32 cellular contexts compared by ENCODE assay signal in the genomic region with DNA sequence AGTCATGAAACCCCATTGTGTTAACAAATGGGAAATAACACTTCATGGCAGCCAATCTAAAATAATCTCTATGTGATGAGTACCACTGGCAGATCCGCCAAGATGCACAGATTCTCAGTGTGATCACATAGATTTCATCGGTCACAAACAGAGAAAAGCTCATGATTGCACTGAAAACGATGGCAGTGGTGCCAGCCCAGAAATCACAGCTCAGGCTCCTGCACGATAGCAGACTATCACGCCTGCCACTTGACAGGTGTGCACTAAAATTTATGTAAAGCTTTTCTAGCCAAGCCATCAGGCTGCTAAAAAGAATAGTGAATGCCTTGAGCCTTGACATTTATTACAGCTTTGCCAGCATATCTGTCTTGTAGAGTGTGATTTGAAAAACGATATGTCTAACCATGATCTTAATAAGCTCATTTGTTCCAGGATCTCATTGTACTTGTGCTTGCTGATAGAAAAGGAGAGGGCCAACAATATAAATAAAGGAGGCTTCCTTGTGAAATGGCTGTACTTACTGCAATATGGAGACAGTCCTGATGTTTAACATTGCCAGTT.
DNase-seq lines count a peak whose midpoint lies in the region; ATAC-seq and TF ChIP-seq lines count a peak whose summit lies in the region.
"Had no signal": no experiment of that assay in that cellular context is flagged by ENCODE, and none has a peak within 500 bp of the region (broad histone marks: within the 10 kb centered on the region; RNA-seq: fewer than 3 reads in every experiment).

No MANE protein-coding gene starts in this region.

- H3K36me3 Mint-ChIP-seq in brain, result no peaks in the 10 kb centered on the region
- H3K36me3 Mint-ChIP-seq: activated CD4-positive, alpha-beta memory T cell treated with anti-CD3 and anti-CD28 coated beads for 36 hours; CD14-positive monocyte had no signal

- H3K27me3 Mint-ChIP-seq in brain, result peaks cover 7% of the 10 kb centered on the region
- H3K27me3 Mint-ChIP-seq: T-helper 17 cell had no signal

- no peak for TF ChIP-seq CTCF in brain (conservative IDR thresholded peaks at IDR 0.05)

- H3K4me1 Mint-ChIP-seq in brain, result peaks cover 19% of the 10 kb centered on the region
- H3K4me1 Mint-ChIP-seq: CD14-positive monocyte; central memory CD8-positive, alpha-beta T cell; GM23338; T-helper 17 cell had no signal

- DNase-seq in DMS 273 (lab: John Stamatoyannopoulos, UW; ENCODE audit: unreplicated experiment) (peak; percentile 15), DMS 273 treated with DMSO at 0.1 percent for 48 hours (lab: John Stamatoyannopoulos, UW) (no peak), G401 (ENCODE audit: low spot score) (peak; percentile 57), NCI-H524 treated with DMSO at 0.1 percent for 48 hours (lab: John Stamatoyannopoulos, UW) (peak; percentile 9), H4 (ENCODE audit: low spot score) (no peak)
- no peak for DNase-seq in activated CD4-positive, alpha-beta T cell treated with anti-CD3 and anti-CD28 coated beads, Interleukin-2, amount 50 U/mL, for 48 hours
- DNase-seq: activated CD4-positive, alpha-beta memory T cell treated with anti-CD3 and anti-CD28 coated beads for 36 hours; activated CD4-positive, CD25-positive, alpha-beta regulatory T cell treated with anti-CD3 and anti-CD28 coated beads, Interleukin-2, amount 50 U/mL, for 72 hours; activated CD8-positive, alpha-beta memory T cell treated with anti-CD3 and anti-CD28 coated beads, Interleukin-2, amount 50 U/mL, for 4 hours; activated naive CD4-positive, alpha-beta T cell treated with Interleukin-2 at 50 U/mL for 16 hours; Caco-2; dermis blood vessel endothelial cell; endodermal cell; foreskin fibroblast; head of caudate nucleus; HFFc6; islet precursor cell; left ventricle myocardium superior; NCI-H226; right lobe of liver; spleen; stimulated activated CD4-positive, alpha-beta T cell treated with anti-CD3 and anti-CD28 coated beads, Interleukin-2, amount 100 ng/mL, for 24 hours; T-helper 17 cell had no signal

- peak overlapping the region in 3 of 5 experiments; percentile 32 to 82 (median 35) for H3K27ac Mint-ChIP-seq in brain
- H3K27ac Mint-ChIP-seq: activated CD4-positive, alpha-beta memory T cell treated with anti-CD3 and anti-CD28 coated beads for 36 hours; CD14-positive monocyte; endodermal cell; GM23338; HFFc6; stimulated activated naive CD8-positive, alpha-beta T cell treated with anti-CD3 and anti-CD28 coated beads, Interleukin-15, Interleukin-2, amounts not matched to agents 100 ng/mL and 50 ng/mL, for 24 hours; T-helper 17 cell had no signal

- H3K9me3 Mint-ChIP-seq in brain, result peaks cover 4 to 13% (median 7%) of the 10 kb centered on the region in 5 experiments
- H3K9me3 Mint-ChIP-seq: central memory CD8-positive, alpha-beta T cell; HFFc6 had no signal

- in situ Hi-C loops in G401 (cut with HindIII; ENCODE audit: low sequenced_read_pairs), result no loop called here

- peak overlapping the region in 2 of 5 experiments; percentile 13 to 46 for H3K4me3 Mint-ChIP-seq in brain
- H3K4me3 Mint-ChIP-seq: activated CD4-positive, alpha-beta memory T cell treated with anti-CD3 and anti-CD28 coated beads for 36 hours; CD14-positive monocyte; central memory CD8-positive, alpha-beta T cell; endodermal cell; GM23338; HFFc6; stimulated activated naive CD8-positive, alpha-beta T cell treated with anti-CD3 and anti-CD28 coated beads, Interleukin-15, Interleukin-2, amounts not matched to agents 100 ng/mL and 50 ng/mL, for 24 hours; T-helper 17 cell had no signal

- ATAC-seq in HG03175 (IDR thresholded peaks at IDR 0.05; ENCODE audit: unreplicated experiment), result no peak
- ATAC-seq: esophagus mucosa, GM23338, K562, left ventricle myocardium superior, right lobe of liver, Right ventricle myocardium inferior, T-helper 17 cell had no signal

Comparison
In these comparisons a context has a peak if more than half of its experiments do, and no peak if none do; other contexts are left out.
1. DNase-seq: peak in DMS 273 (single experiment), G401 (single experiment) and NCI-H524 treated with DMSO at 0.1 percent for 48 hours (single experiment); none in DMS 273 treated with DMSO at 0.1 percent for 48 hours (single experiment), H4 (single experiment) and activated CD4-positive, alpha-beta T cell treated with anti-CD3 and anti-CD28 coated beads, Interleukin-2, amount 50 U/mL, for 48 hours (0 of 2).